8 cellular contexts compared by ENCODE assay signal in the genomic region with DNA sequence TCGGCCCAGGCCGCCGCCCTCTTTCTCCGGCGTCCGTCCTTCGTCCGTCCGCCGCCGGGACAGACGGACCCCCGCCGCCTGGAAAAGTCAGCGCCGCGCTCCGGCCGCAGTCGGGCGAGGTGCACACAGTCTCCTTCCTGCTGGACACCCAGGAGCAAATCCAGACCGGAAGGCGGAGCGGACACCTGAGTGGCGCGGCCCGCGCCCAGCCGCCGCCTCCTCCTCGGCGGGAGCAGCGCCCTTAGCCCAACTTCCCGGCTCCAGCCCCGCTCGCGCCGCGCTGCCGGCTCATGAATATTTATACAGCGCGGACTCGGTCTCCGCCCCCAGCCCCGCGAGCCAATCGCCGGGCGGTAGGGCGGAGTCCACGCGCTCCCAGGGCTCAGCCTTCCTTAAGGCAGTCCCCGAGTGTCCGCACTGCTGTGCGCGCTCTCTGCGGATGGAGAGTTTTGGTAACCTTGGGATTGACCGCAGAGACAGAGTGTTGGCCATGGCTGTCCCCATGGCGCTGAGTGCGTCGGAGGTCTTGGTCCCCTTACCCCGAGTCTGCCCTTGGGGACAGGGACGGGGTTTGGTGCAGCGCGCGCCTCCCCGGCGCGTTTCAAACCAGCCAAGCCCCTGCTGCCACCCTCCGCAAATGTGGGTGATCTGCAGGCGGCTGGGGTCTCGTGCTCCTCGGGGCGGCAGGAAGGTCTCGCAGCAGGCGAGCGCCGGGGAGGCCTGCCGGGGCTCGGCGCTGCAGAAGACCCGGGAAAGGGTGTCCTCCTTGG. TPM values are rescaled to one million over a fixed set of nuclear protein-coding genes. Genes with fewer than 3 reads are reported as not detected.
DNase-seq lines count a peak whose midpoint lies in the region; ATAC-seq and TF ChIP-seq lines count a peak whose summit lies in the region.

Gene FZD8, minus strand, starts transcription at position 274 of the 770 bp plus-strand sequence. CDS start 867 bp downstream, outside the sequence.

- H3K4me3 ChIP-seq in epithelial cell of esophagus (ENCODE audit: low read length) (peak within 1 kb of the TSS; percentile 52), mononuclear cell (ENCODE audit: low read length) (peak within 1 kb of the TSS; percentile 43)

- H3K27me3 ChIP-seq in mononuclear cell (ENCODE audit: insufficient read depth, low read length), result peaks cover 57% of the 10 kb centered on the region

- peaks cover 30% of the 10 kb centered on the region for H3K4me1 ChIP-seq in mononuclear cell (ENCODE audit: insufficient read depth, low read length)

- ATAC-seq in GM19395 (IDR thresholded peaks at IDR 0.05; ENCODE audit: unreplicated experiment), result peak; percentile 89
- peak; percentile 84 for ATAC-seq in HG03520 (IDR thresholded peaks at IDR 0.05; ENCODE audit: unreplicated experiment)

- DNase-seq in CD1c-positive myeloid dendritic cell (ENCODE audit: extremely low spot score) (peak; percentile 91), NCI-H774 (lab: John Stamatoyannopoulos, UW) (peak; percentile 92), activated T-cell treated with anti-CD3 and anti-CD28 coated beads for 24 hours (ENCODE audit: low read depth) (peak; percentile 64), epithelial cell of esophagus (ENCODE audit: low read depth) (peak; percentile 96)
- DNase-seq in stimulated activated CD8-positive, alpha-beta memory T cell treated with anti-CD3 and anti-CD28 coated beads, Interleukin-15, amount 100 ng/mL, for 48 hours (ENCODE audit: low read depth in 2 of 2), result peak; percentile 56 to 61

- H3K9me3 ChIP-seq in mononuclear cell (ENCODE audit: low read depth, low read length), result no peaks in the 10 kb centered on the region

- TF ChIP-seq CTCF in epithelial cell of esophagus (IDR thresholded peaks at IDR 0.05; ENCODE audit: insufficient read depth, low read depth, low read length, missing control alignments), result no peak

RNA-seq across cellular contexts. Expression of gene FZD8, which starts in this region (rescaled TPM):
- total RNA-seq in mononuclear cell, result 0.94 TPM

Comparison
In these comparisons a context has a peak if more than half of its experiments do, and no peak if none do; other contexts are left out.
1. Peak in every context shown above with its lines: DNase-seq, ATAC-seq and H3K4me3 ChIP-seq.